ENCODE assay signal across 14 cellular contexts in the genomic region with DNA sequence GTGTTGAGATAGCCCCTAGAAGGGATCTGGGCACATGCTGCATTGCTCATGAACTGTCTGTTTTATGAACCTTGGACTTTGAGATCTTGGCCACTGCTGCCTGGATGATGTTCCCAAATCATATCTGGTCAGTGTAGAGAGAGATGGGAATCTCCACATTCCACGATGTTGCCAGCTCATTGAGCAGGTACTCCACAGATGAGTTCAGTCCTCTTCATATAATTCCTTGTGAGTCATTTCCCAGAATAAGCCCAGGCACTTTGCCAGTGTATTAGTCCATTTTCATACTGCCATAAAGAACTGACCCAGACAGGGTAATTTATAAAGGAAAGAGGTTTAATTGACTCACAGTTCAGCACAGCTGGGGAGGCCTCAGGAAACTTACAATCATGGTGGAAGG.
DNase-seq lines count a peak whose midpoint lies in the region; ATAC-seq and TF ChIP-seq lines count a peak whose summit lies in the region.
"Had no signal": no experiment of that assay in that cellular context is flagged by ENCODE, and none has a peak within 500 bp of the region (broad histone marks: within the 10 kb centered on the region; RNA-seq: fewer than 3 reads in every experiment).

No MANE protein-coding gene starts in this region.

- no peak overlapping the region for H3K23ac ChIP-seq in IMR-90 (ENCODE audit: low read depth, low read length)

- no peak overlapping the region; the same call in 1 of the 2 replicates for H2BK20ac ChIP-seq in IMR-90 (ENCODE audit: low read depth, low read length)

- H3K4me3 ChIP-seq in IMR-90 (ENCODE audit: insufficient read depth, low read depth, low read length) (no peak overlapping the region), mammary epithelial cell (replicated peaks in 1 of 3; ENCODE audit: insufficient read depth in 1 of 3, low read depth in 2 of 3, low read length in 3 of 3) (no peak overlapping the region)
- H3K4me3 ChIP-seq: GM12878 had no signal

- no peak overlapping the region for H3K27ac ChIP-seq in IMR-90 (ENCODE audit: insufficient read depth, low read length)
- H3K27ac ChIP-seq in mammary epithelial cell (ENCODE audit: insufficient read depth, low read depth, low read length): peak overlapping the region; percentile 25

- H3K36me3 ChIP-seq in IMR-90 (ENCODE audit: control insufficient read depth, insufficient read depth, low read length) (no peaks in the 10 kb centered on the region), mammary epithelial cell (ENCODE audit: insufficient read depth, low read length) (no peaks in the 10 kb centered on the region)

- H3K4me2 ChIP-seq in IMR-90 (ENCODE audit: low read depth, low read length): no peak overlapping the region
- H3K4me2 ChIP-seq in mammary epithelial cell (ENCODE audit: insufficient read depth, low read depth, low read length): no peak overlapping the region

- H4K20me1 ChIP-seq in IMR-90 (ENCODE audit: insufficient read depth, low read length) (no peaks in the 10 kb centered on the region), mammary epithelial cell (ENCODE audit: insufficient read depth, low read length) (no peaks in the 10 kb centered on the region)

- H3K9me3 ChIP-seq in IMR-90 (ENCODE audit: control insufficient read depth, insufficient read depth, low read length) (no peaks in the 10 kb centered on the region), mammary epithelial cell (replicated peaks; ENCODE audit: insufficient read depth, low read length) (peaks cover 4% of the 10 kb centered on the region)

- peak overlapping the region; percentile 61; the same call in 1 of the 2 replicates for H2BK120ac ChIP-seq in IMR-90 (ENCODE audit: low read depth, low read length)

- ATAC-seq in IMR-90 (ENCODE audit: low read depth): peak; percentile 72
- ATAC-seq: GM12878; naive thymus-derived CD4-positive, alpha-beta T cell; stimulated activated naive B cell treated with anti-CD40 and anti-IgM and Interleukin-4, amounts not matched to agents 10 μg/mL and 1 μg/mL and 100 μg/mL, for 72 hours had no signal

- no TSS peak for BruUV-seq in IMR-90 (replicated peaks; lab: Mats Ljungman, UMichigan)
- no TSS peak for BruUV-seq in mammary epithelial cell (replicated peaks; lab: Mats Ljungman, UMichigan)

- no peak overlapping the region for H3K9ac ChIP-seq in IMR-90 (ENCODE audit: low read depth, low read length)
- no peak overlapping the region for H3K9ac ChIP-seq in mammary epithelial cell (ENCODE audit: insufficient read depth, low read length)

- H3K4me1 ChIP-seq in IMR-90 (ENCODE audit: control insufficient read depth, insufficient read depth, low read length): no peaks in the 10 kb centered on the region
- peaks cover 13% of the 10 kb centered on the region for H3K4me1 ChIP-seq in mammary epithelial cell (ENCODE audit: insufficient read depth, low read length)

- H3K14ac ChIP-seq in IMR-90 (replicated peaks; ENCODE audit: low read depth, low read length): 0 out of 2 replicates have a peak overlapping the region, but pooled peaks have one; percentile 63

- peak; percentile 54 for DNase-seq in AG20443 (ENCODE audit: low spot score)
- DNase-seq in IMR-90: peak; percentile 93
- peak; percentile 95 for DNase-seq in mammary epithelial cell
- peak; percentile 97 for DNase-seq in kidney tubule cell (ENCODE audit: low spot score)
- DNase-seq in SK-N-DZ (ENCODE audit: low spot score): no peak
- DNase-seq in NCI-H69 (lab: John Stamatoyannopoulos, UW): no peak
- DNase-seq in activated CD8-positive, alpha-beta memory T cell treated with anti-CD3 and anti-CD28 coated beads for 24 hours: no peak
- DNase-seq in NCI-H526 treated with DMSO at 0.1 percent for 48 hours (lab: John Stamatoyannopoulos, UW): no peak
- DNase-seq: activated CD4-positive, CD25-positive, alpha-beta regulatory T cell treated with anti-CD3 and anti-CD28 coated beads, Interleukin-2, amount 50 U/mL, for 72 hours; naive thymus-derived CD4-positive, alpha-beta T cell; NCI-H2171 treated with DMSO at 0.1 percent for 48 hours; SHP77; stimulated activated naive B cell treated with anti-CD40 and anti-IgM and Interleukin-4, amounts not matched to agents 10 μg/mL and 1 μg/mL and 100 μg/mL, for 72 hours had no signal

- no peak overlapping the region for H3K18ac ChIP-seq in IMR-90 (ENCODE audit: low read depth, low read length)

- dilution Hi-C loops in IMR-90 (cut with HindIII; ENCODE audit: low sequenced_read_pairs, unreplicated experiment) (no loop called here), mammary epithelial cell (cut with HindIII; ENCODE audit: low sequenced_read_pairs) (no loop called here)

- TF ChIP-seq CTCF in IMR-90 (conservative IDR thresholded peaks at IDR 0.05; ENCODE audit: low read depth, low read length) (no peak), mammary epithelial cell (conservative IDR thresholded peaks at IDR 0.05 in 1 of 2, IDR thresholded peaks at IDR 0.05 in 1 of 2; ENCODE audit: extremely low read depth in 1 of 2, insufficient read depth in 1 of 2, low read depth in 1 of 2, low read length in 2 of 2) (no peak)

- no peak overlapping the region for H3K56ac ChIP-seq in IMR-90 (ENCODE audit: extremely low read depth, insufficient read depth, low read length)

- no peak overlapping the region for H4K5ac ChIP-seq in IMR-90 (ENCODE audit: low read depth, low read length)

- H4K8ac ChIP-seq in IMR-90 (ENCODE audit: low read depth in 2 of 2, low read length in 2 of 2): no peak overlapping the region

- H3K27me3 ChIP-seq in IMR-90 (ENCODE audit: control insufficient read depth, insufficient read depth, low read length) (no peaks in the 10 kb centered on the region), mammary epithelial cell (ENCODE audit: insufficient read depth, low read length) (no peaks in the 10 kb centered on the region)

- H3K79me2 ChIP-seq in mammary epithelial cell (ENCODE audit: insufficient read depth, low read length): no peaks in the 10 kb centered on the region

- no peaks in the 10 kb centered on the region for H3K79me1 ChIP-seq in IMR-90 (ENCODE audit: low read depth in 1 of 2, low read length in 2 of 2)

- no peak overlapping the region for H3K4ac ChIP-seq in IMR-90 (ENCODE audit: low read depth, low read length)

- H2BK15ac ChIP-seq in IMR-90 (ENCODE audit: low read depth, low read length): peak overlapping the region; percentile 40; the same call in 1 of the 3 replicates

- H2BK5ac ChIP-seq in IMR-90 (ENCODE audit: low read depth, low read length, poor library complexity, severe bottlenecking): peak overlapping the region; percentile 56

- no peak for TF ChIP-seq RAD21 in IMR-90 (IDR thresholded peaks at IDR 0.05; ENCODE audit: low read length)

- CTCF ChIA-PET in IMR-90 (lab: Yijun Ruan, JAX): no interaction called here
- CTCF ChIA-PET in mammary epithelial cell (lab: Charles Lee; ENCODE audit: low non-redundant PET): interaction anchor here (0.5 kb wide), 1 partner anchor 9 kb away, joined by 3 read pairs; no protein-coding TSS in a partner anchor

- H2AK5ac ChIP-seq in IMR-90 (ENCODE audit: low read depth, low read length): no peak overlapping the region

- no peak for TF ChIP-seq POLR2A in IMR-90 (IDR thresholded peaks at IDR 0.05; ENCODE audit: low read depth, low read length)

- no CpG with 5 or more reads among the region's 1 CpG for WGBS in IMR-90 (ENCODE audit: extremely low coverage in 2 of 2, insufficient read length in 1 of 2), 2 experiments
- 0% methylated on average over 1 of the region's 1 CpG for WGBS in mammary epithelial cell (ENCODE audit: low coverage, missing lambda C conversion rate)

- intact Hi-C loops in IMR-90 (cut with micrococcal nuclease) (no loop called here), mammary epithelial cell (cut with micrococcal nuclease) (loop anchor here (5.0 kb wide), 2 partner anchors 46 to 166 kb away; no protein-coding TSS in a partner anchor)

- in situ Hi-C loops in IMR-90 (cut with MboI; ENCODE audit: low sequenced_read_pairs) (no loop called here), mammary epithelial cell (cut with MboI; ENCODE audit: low sequenced_read_pairs in 2 of 2) (no loop called here)

- H2AFZ ChIP-seq in IMR-90 (replicated peaks; ENCODE audit: low read length, poor library complexity) (no peak overlapping the region), mammary epithelial cell (ENCODE audit: low read depth, low read length) (no peak overlapping the region)

- no peak overlapping the region for H2AK9ac ChIP-seq in IMR-90 (replicated peaks; ENCODE audit: low read depth, low read length, poor library complexity)

- H4K91ac ChIP-seq in IMR-90 (ENCODE audit: insufficient read depth, low read depth, low read length): no peak overlapping the region

- H3K9me1 ChIP-seq in IMR-90 (ENCODE audit: insufficient read depth, low read length): 0 out of 2 replicates have a peak, but pooled peaks cover 2% of the 10 kb centered on the region

- POLR2A ChIA-PET in IMR-90 (lab: Charles Lee; ENCODE audit: unreplicated experiment): interaction anchor here (0.6 kb wide), 1 partner anchor 256 kb away, joined by 3 read pairs; no protein-coding TSS in a partner anchor

TF ChIP-seq in IMR-90, 13 proteins besides CTCF, POLR2A, EP300 and RAD21:
- no peak for TF ChIP-seq USF2 (IDR thresholded peaks at IDR 0.05; ENCODE audit: low read depth, low read length)
- TF ChIP-seq FOS (IDR thresholded peaks at IDR 0.05; ENCODE audit: low read depth, low read length): peak; percentile 45

Comparison
In these comparisons a context has a peak if more than half of its experiments do, and no peak if none do; other contexts are left out.
1. DNase-seq: peak in AG20443 (single experiment), IMR-90 (single experiment), mammary epithelial cell (single experiment) and kidney tubule cell (single experiment); none in SK-N-DZ (single experiment), NCI-H69 (single experiment), activated CD8-positive, alpha-beta memory T cell treated with anti-CD3 and anti-CD28 coated beads for 24 hours (single experiment) and NCI-H526 treated with DMSO at 0.1 percent for 48 hours (single experiment).